Comparison of ENCODE assay signal across 1 cellular context in genomic region chr2:48841126-48841525, GRCh38.
TF ChIP-seq lines count a peak whose summit lies in the region.

No MANE protein-coding gene starts in this region.

TF ChIP-seq in IMR-90, 13 proteins besides CTCF, POLR2A, EP300 and RAD21:
- TF ChIP-seq FOS (IDR thresholded peaks at IDR 0.05; ENCODE audit: low read depth, low read length) (no peak), CHD1 (IDR thresholded peaks at IDR 0.05; ENCODE audit: low read depth, low read length) (no peak), MAFK (IDR thresholded peaks at IDR 0.05; ENCODE audit: low read depth, low read length) (no peak), SMC3 (IDR thresholded peaks at IDR 0.05; ENCODE audit: low read depth, low read length) (no peak), MXI1 (IDR thresholded peaks at IDR 0.05; ENCODE audit: borderline replicate concordance, low read depth, low read length) (no peak), NFE2L2 (IDR thresholded peaks at IDR 0.05; ENCODE audit: low read depth, low read length) (no peak)
